Comparison of ENCODE assay signal across 8 cellular contexts in genomic region chr1:154955039-154955717, GRCh38. TPM values are rescaled to one million over a fixed set of nuclear protein-coding genes. Genes with fewer than 3 reads are reported as not detected.
DNase-seq lines count a peak whose midpoint lies in the region; ATAC-seq and TF ChIP-seq lines count a peak whose summit lies in the region.

No MANE protein-coding gene starts in this region.

- 16 to 18% methylated on average over 4 of the region's 4 CpGs for WGBS in GM23248 (ENCODE audit: low coverage in 1 of 2, low lambda C conversion rate in 2 of 2, missing lambda C conversion rate in 2 of 2), 2 experiments

- H3K27ac ChIP-seq in GM23248 (peak overlapping the region; percentile 91), colonic mucosa (peak overlapping the region; percentile 72), lower lobe of right lung (peak overlapping the region; percentile 80)

- H3K9me3 ChIP-seq in GM23248 (ENCODE audit: low read depth): no peaks in the 10 kb centered on the region
- H3K9me3 ChIP-seq in colonic mucosa: no peaks in the 10 kb centered on the region
- H3K9me3 ChIP-seq in lower lobe of right lung: no peaks in the 10 kb centered on the region

- H4K20me1 ChIP-seq in GM23248 (ENCODE audit: insufficient read depth): no peaks in the 10 kb centered on the region

- H3K9me2 ChIP-seq in GM23248 (ENCODE audit: insufficient read depth): no peaks in the 10 kb centered on the region

- in situ Hi-C loops in GM23248 (cut with MboI): no loop called here

- peak overlapping the region; percentile 96 for H3K4me2 ChIP-seq in GM23248 (ENCODE audit: unreplicated experiment)

- peaks cover 9% of the 10 kb centered on the region for H3F3A ChIP-seq in GM23248 (ENCODE audit: insufficient read depth)

- H3K4me1 ChIP-seq in GM23248 (ENCODE audit: insufficient read depth): peaks cover 21% of the 10 kb centered on the region
- peaks cover 7% of the 10 kb centered on the region for H3K4me1 ChIP-seq in colonic mucosa
- H3K4me1 ChIP-seq in lower lobe of right lung: peaks cover 40% of the 10 kb centered on the region

- peak overlapping the region; percentile 93 for H3K4me3 ChIP-seq in GM23248
- peak overlapping the region; percentile 51 for H3K4me3 ChIP-seq in colonic mucosa
- peak overlapping the region; percentile 65 for H3K4me3 ChIP-seq in lower lobe of right lung

- TF ChIP-seq CTCF in colonic mucosa (IDR thresholded peaks at IDR 0.05): no peak
- no peak for TF ChIP-seq CTCF in lower lobe of right lung (IDR thresholded peaks at IDR 0.05)

- no peaks in the 10 kb centered on the region for H3K27me3 ChIP-seq in GM23248 (replicated peaks; ENCODE audit: insufficient read depth)
- no peaks in the 10 kb centered on the region for H3K27me3 ChIP-seq in colonic mucosa
- H3K27me3 ChIP-seq in lower lobe of right lung (ENCODE audit: low read depth): no peaks in the 10 kb centered on the region

- H3K9ac ChIP-seq in GM23248 (peak overlapping the region; percentile 86), colonic mucosa (ENCODE audit: low read depth in 2 of 2, low read length in 2 of 2) (peak overlapping the region; percentile 70 to 85)

- ATAC-seq in lower lobe of right lung: peak; percentile 61 to 74

- intact Hi-C loops in colonic mucosa (cut with DNase I) (no loop called here), lower lobe of right lung (cut with DNase I) (no loop called here)

- DNase-seq in DMS153 treated with DMSO at 0.1 percent for 48 hours (lab: John Stamatoyannopoulos, UW; ENCODE audit: unreplicated experiment) (peak; percentile 71), GM23248 (peak; percentile 83), NCI-H2029 (lab: John Stamatoyannopoulos, UW) (peak; percentile 82), colonic mucosa (peak; percentile 63), lower lobe of right lung (no peak), OCI-M2 (lab: John Stamatoyannopoulos, UW; ENCODE audit: unreplicated experiment) (no peak)
- DNase-seq in activated CD4-positive, CD25-positive, alpha-beta regulatory T cell treated with anti-CD3 and anti-CD28 coated beads, Interleukin-2, amount 50 U/mL, for 72 hours: peak; percentile 74
- peak in 2 of 3 experiments; percentile 58 to 71 for DNase-seq in stimulated activated CD4-positive, alpha-beta T cell treated with anti-CD3 and anti-CD28 coated beads, TNF-alpha, amount 100 ng/mL, for 4 hours (ENCODE audit: low read depth in 3 of 3)

- peaks cover 18% of the 10 kb centered on the region; the same call in 1 of the 2 replicates for H3K79me2 ChIP-seq in GM23248 (ENCODE audit: insufficient read depth)

- H3K36me3 ChIP-seq in GM23248 (ENCODE audit: low read depth) (no peaks in the 10 kb centered on the region), colonic mucosa (no peaks in the 10 kb centered on the region), lower lobe of right lung (peaks cover 32% of the 10 kb centered on the region)

- peak overlapping the region; percentile 87 for H2AFZ ChIP-seq in GM23248

RNA-seq across cellular contexts. Expression of gene PBXIP1, which starts 0.7 kb away (rescaled TPM):
- 70.4 and 72.2 TPM in 2 replicates for total RNA-seq in GM23248 (2014; rRNA removed; shearing (Covaris generic))
- polyA plus RNA-seq in GM23248 (2016; fragmentation: Nextera tagmentation; extraction: Ambion mirVana): 25.9 and 26.4 TPM in 2 replicates
- total RNA-seq in colonic mucosa (10 to 100 TPM; 22.0 to 51.4 TPM), lower lobe of right lung (68.1 TPM)

RNA-seq across cellular contexts. Expression of gene PYGO2, which starts 6.4 kb away (rescaled TPM):
- 13.2 and 14.9 TPM in 2 replicates for total RNA-seq in GM23248 (2014; rRNA removed; shearing (Covaris generic))
- polyA plus RNA-seq in GM23248 (2016; fragmentation: Nextera tagmentation; extraction: Ambion mirVana): 14.7 and 15.4 TPM in 2 replicates
- total RNA-seq in colonic mucosa: 10 to 100 TPM; 25.8 to 33.8 TPM
- total RNA-seq in lower lobe of right lung: 27.4 TPM

RNA-seq across cellular contexts. Expression of gene SHC1, which starts 15.4 kb away (rescaled TPM):
- total RNA-seq in GM23248 (2014; rRNA removed; shearing (Covaris generic)): 295 and 319 TPM in 2 replicates
- 275 and 278 TPM in 2 replicates for polyA plus RNA-seq in GM23248 (2016; fragmentation: Nextera tagmentation; extraction: Ambion mirVana)
- total RNA-seq in colonic mucosa: 100 to 1,000 TPM in 1 of 2 donors, 10 to 100 TPM in 1; 98.3 to 104 TPM
- 94.8 TPM for total RNA-seq in lower lobe of right lung

RNA-seq across cellular contexts. Expression of gene PMVK, which starts 18.7 kb away (rescaled TPM):
- 2.1 and 6.4 TPM in 2 replicates for total RNA-seq in GM23248 (2014; rRNA removed; shearing (Covaris generic))
- 36.6 and 40.2 TPM in 2 replicates for polyA plus RNA-seq in GM23248 (2016; fragmentation: Nextera tagmentation; extraction: Ambion mirVana)
- total RNA-seq in colonic mucosa (10 to 100 TPM; 32.0 to 46.5 TPM), lower lobe of right lung (34.1 TPM)

RNA-seq across cellular contexts. Expression of gene CKS1B, which starts 19.3 kb away (rescaled TPM):
- total RNA-seq in GM23248 (2014; rRNA removed; shearing (Covaris generic)): 45.6 and 50.3 TPM in 2 replicates
- 113 and 119 TPM in 2 replicates for polyA plus RNA-seq in GM23248 (2016; fragmentation: Nextera tagmentation; extraction: Ambion mirVana)
- total RNA-seq in colonic mucosa: 10 to 100 TPM; 49.5 to 76.5 TPM
- total RNA-seq in lower lobe of right lung: 28.5 TPM

Comparison
In these comparisons a context has a peak if more than half of its experiments do, and no peak if none do; other contexts are left out.
1. DNase-seq: peak in DMS153 treated with DMSO at 0.1 percent for 48 hours (single experiment), GM23248 (single experiment), NCI-H2029 (single experiment), activated CD4-positive, CD25-positive, alpha-beta regulatory T cell treated with anti-CD3 and anti-CD28 coated beads, Interleukin-2, amount 50 U/mL, for 72 hours (single experiment), colonic mucosa (single experiment) and stimulated activated CD4-positive, alpha-beta T cell treated with anti-CD3 and anti-CD28 coated beads, TNF-alpha, amount 100 ng/mL, for 4 hours (2 of 3); none in lower lobe of right lung (single experiment) and OCI-M2 (single experiment).
2. Peak in every context shown above with its lines, with median percentiles within 50 percentile points of each other: H3K27ac ChIP-seq and H3K4me3 ChIP-seq.